ENCODE assay signal across 1 cellular context in the genomic region with DNA sequence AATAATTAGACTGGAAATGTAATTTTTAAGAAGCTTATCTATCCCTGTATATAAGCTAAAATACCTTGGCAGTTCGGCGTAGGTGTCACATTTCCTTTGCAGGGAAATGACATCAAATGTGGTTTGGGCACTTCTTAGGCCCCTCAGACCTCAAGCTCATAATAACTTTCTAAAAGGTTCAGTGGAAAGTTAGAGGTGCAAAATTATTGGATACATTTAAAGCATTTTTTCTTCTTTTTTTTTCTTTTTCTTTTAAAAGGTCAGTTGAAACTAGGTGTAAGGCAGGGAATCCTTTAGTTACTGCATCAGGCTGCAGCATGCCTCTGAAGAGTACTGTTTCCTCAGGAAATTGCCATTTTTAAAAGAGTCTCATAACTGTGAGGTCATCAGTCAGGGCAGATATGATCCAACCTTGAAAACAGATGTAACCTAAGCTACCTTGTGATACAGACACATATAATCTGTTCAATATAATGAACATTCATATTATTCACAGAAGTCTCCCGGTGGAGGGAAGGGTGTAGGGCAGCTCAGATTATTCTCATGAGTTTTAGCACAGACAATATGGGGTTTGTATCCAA.
TF ChIP-seq lines count a peak whose summit lies in the region.

No MANE protein-coding gene starts in this region.

TF ChIP-seq in GM23338, 12 proteins besides CTCF, POLR2A, EP300 and RAD21 (continued from another document):
- TF ChIP-seq ZNF462 (CRISPR knock-in tag; IDR thresholded peaks at IDR 0.05) (no peak), NANOG (IDR thresholded peaks at IDR 0.05; ENCODE audit: borderline replicate concordance) (no peak), EZH2 (IDR thresholded peaks at IDR 0.05; ENCODE audit: low read depth, unreplicated experiment) (no peak), ZNF114 (CRISPR knock-in tag; IDR thresholded peaks at IDR 0.05) (no peak), EZH2phosphoT487 (IDR thresholded peaks at IDR 0.05; ENCODE audit: unreplicated experiment) (no peak), ZNF331 (CRISPR knock-in tag; IDR thresholded peaks at IDR 0.05; ENCODE audit: low read depth) (no peak), CREB1 (CRISPR knock-in tag; IDR thresholded peaks at IDR 0.05; ENCODE audit: low read depth) (no peak)
- TF ChIP-seq, protein P1, sequence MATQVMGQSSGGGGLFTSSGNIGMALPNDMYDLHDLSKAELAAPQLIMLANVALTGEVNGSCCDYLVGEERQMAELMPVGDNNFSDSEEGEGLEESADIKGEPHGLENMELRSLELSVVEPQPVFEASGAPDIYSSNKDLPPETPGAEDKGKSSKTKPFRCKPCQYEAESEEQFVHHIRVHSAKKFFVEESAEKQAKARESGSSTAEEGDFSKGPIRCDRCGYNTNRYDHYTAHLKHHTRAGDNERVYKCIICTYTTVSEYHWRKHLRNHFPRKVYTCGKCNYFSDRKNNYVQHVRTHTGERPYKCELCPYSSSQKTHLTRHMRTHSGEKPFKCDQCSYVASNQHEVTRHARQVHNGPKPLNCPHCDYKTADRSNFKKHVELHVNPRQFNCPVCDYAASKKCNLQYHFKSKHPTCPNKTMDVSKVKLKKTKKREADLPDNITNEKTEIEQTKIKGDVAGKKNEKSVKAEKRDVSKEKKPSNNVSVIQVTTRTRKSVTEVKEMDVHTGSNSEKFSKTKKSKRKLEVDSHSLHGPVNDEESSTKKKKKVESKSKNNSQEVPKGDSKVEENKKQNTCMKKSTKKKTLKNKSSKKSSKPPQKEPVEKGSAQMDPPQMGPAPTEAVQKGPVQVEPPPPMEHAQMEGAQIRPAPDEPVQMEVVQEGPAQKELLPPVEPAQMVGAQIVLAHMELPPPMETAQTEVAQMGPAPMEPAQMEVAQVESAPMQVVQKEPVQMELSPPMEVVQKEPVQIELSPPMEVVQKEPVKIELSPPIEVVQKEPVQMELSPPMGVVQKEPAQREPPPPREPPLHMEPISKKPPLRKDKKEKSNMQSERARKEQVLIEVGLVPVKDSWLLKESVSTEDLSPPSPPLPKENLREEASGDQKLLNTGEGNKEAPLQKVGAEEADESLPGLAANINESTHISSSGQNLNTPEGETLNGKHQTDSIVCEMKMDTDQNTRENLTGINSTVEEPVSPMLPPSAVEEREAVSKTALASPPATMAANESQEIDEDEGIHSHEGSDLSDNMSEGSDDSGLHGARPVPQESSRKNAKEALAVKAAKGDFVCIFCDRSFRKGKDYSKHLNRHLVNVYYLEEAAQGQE (IDR thresholded peaks at IDR 0.05; ENCODE audit: unreplicated experiment), result no peak
